Comparison of ENCODE assay signal across 2 cellular contexts in the genomic region with DNA sequence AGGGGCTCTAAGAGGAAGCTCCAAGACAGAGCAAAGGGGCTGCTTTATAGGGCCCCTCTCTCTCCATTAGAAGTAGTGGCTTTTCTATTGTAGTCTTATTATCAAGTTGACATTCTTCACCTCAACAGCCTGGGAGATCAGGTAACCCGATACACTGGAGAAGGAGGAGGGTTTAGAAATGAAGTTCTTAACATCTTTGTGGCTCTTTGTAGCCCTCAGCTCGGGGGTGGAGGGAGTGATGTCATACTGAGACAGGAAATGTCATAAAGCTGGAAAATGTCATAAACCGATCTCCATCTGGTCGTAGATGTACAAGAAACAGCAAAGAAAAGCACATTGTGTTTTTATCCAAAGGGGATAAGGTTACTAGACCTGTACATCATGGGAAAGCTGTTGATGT.
A peak's percentile ranks its signal among the peaks of the same experiment; 100 is the strongest.
TF ChIP-seq lines count a peak whose summit lies in the region.

No MANE protein-coding gene starts in this region.

TF ChIP-seq in HEK293, 187 proteins besides CTCF, POLR2A, EP300 and RAD21 (continued from another document and continues in another):
- TF ChIP-seq, protein P1, sequence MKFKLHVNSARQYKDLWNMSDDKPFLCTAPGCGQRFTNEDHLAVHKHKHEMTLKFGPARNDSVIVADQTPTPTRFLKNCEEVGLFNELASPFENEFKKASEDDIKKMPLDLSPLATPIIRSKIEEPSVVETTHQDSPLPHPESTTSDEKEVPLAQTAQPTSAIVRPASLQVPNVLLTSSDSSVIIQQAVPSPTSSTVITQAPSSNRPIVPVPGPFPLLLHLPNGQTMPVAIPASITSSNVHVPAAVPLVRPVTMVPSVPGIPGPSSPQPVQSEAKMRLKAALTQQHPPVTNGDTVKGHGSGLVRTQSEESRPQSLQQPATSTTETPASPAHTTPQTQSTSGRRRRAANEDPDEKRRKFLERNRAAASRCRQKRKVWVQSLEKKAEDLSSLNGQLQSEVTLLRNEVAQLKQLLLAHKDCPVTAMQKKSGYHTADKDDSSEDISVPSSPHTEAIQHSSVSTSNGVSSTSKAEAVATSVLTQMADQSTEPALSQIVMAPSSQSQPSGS (tag by site-specific recombination; IDR thresholded peaks at IDR 0.05; ENCODE audit: low read depth): peak; percentile 87
- no peak for TF ChIP-seq ZNF610 (tag by site-specific recombination; IDR thresholded peaks at IDR 0.05; ENCODE audit: borderline replicate concordance)
- peak; percentile 94 for TF ChIP-seq ZBTB21 (tag by site-specific recombination; IDR thresholded peaks at IDR 0.05)
- no peak for TF ChIP-seq ZNF132 (tag by site-specific recombination; IDR thresholded peaks at IDR 0.05; ENCODE audit: borderline replicate concordance)
- TF ChIP-seq ZNF624 (tag by site-specific recombination; IDR thresholded peaks at IDR 0.05): no peak
- TF ChIP-seq KLF9 (tag by site-specific recombination; IDR thresholded peaks at IDR 0.05; ENCODE audit: low read depth): no peak
- TF ChIP-seq, protein P2, sequence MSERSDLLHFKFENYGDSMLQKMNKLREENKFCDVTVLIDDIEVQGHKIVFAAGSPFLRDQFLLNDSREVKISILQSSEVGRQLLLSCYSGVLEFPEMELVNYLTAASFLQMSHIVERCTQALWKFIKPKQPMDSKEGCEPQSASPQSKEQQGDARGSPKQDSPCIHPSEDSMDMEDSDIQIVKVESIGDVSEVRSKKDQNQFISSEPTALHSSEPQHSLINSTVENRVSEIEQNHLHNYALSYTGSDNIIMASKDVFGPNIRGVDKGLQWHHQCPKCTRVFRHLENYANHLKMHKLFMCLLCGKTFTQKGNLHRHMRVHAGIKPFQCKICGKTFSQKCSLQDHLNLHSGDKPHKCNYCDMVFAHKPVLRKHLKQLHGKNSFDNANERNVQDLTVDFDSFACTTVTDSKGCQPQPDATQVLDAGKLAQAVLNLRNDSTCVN (tag by site-specific recombination; optimal IDR thresholded peaks at IDR 0.05): no peak
- TF ChIP-seq RBAK (tag by site-specific recombination; IDR thresholded peaks at IDR 0.05): no peak
- no peak for TF ChIP-seq ZNF571 (tag by site-specific recombination; IDR thresholded peaks at IDR 0.05)
- TF ChIP-seq, protein P3, sequence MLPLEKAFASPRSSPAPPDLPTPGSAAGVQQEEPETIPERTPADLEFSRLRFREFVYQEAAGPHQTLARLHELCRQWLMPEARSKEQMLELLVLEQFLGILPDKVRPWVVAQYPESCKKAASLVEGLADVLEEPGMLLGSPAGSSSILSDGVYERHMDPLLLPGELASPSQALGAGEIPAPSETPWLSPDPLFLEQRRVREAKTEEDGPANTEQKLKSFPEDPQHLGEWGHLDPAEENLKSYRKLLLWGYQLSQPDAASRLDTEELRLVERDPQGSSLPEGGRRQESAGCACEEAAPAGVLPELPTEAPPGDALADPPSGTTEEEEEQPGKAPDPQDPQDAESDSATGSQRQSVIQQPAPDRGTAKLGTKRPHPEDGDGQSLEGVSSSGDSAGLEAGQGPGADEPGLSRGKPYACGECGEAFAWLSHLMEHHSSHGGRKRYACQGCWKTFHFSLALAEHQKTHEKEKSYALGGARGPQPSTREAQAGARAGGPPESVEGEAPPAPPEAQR (tag by site-specific recombination; IDR thresholded peaks at IDR 0.05): no peak
- no peak for TF ChIP-seq HOXC10 (CRISPR knock-in tag; IDR thresholded peaks at IDR 0.05)
- no peak for TF ChIP-seq KLF16 (tag by site-specific recombination; IDR thresholded peaks at IDR 0.05)
- TF ChIP-seq ZNF354C (tag by site-specific recombination; IDR thresholded peaks at IDR 0.05; ENCODE audit: borderline replicate concordance, low read depth): no peak
- TF ChIP-seq ZNF677 (tag by site-specific recombination; IDR thresholded peaks at IDR 0.05): no peak
- TF ChIP-seq ZNF654 (tag by site-specific recombination; IDR thresholded peaks at IDR 0.05; ENCODE audit: low read depth): no peak
- no peak for TF ChIP-seq ZNF623 (tag by site-specific recombination; IDR thresholded peaks at IDR 0.05)
- TF ChIP-seq ZNF202 (tag by site-specific recombination; IDR thresholded peaks at IDR 0.05; ENCODE audit: borderline replicate concordance): no peak
- TF ChIP-seq GLI2 (tag by site-specific recombination; IDR thresholded peaks at IDR 0.05; ENCODE audit: borderline replicate concordance, low read depth): no peak
- TF ChIP-seq, protein P4, sequence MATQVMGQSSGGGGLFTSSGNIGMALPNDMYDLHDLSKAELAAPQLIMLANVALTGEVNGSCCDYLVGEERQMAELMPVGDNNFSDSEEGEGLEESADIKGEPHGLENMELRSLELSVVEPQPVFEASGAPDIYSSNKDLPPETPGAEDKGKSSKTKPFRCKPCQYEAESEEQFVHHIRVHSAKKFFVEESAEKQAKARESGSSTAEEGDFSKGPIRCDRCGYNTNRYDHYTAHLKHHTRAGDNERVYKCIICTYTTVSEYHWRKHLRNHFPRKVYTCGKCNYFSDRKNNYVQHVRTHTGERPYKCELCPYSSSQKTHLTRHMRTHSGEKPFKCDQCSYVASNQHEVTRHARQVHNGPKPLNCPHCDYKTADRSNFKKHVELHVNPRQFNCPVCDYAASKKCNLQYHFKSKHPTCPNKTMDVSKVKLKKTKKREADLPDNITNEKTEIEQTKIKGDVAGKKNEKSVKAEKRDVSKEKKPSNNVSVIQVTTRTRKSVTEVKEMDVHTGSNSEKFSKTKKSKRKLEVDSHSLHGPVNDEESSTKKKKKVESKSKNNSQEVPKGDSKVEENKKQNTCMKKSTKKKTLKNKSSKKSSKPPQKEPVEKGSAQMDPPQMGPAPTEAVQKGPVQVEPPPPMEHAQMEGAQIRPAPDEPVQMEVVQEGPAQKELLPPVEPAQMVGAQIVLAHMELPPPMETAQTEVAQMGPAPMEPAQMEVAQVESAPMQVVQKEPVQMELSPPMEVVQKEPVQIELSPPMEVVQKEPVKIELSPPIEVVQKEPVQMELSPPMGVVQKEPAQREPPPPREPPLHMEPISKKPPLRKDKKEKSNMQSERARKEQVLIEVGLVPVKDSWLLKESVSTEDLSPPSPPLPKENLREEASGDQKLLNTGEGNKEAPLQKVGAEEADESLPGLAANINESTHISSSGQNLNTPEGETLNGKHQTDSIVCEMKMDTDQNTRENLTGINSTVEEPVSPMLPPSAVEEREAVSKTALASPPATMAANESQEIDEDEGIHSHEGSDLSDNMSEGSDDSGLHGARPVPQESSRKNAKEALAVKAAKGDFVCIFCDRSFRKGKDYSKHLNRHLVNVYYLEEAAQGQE (tag by site-specific recombination; IDR thresholded peaks at IDR 0.05): no peak
- TF ChIP-seq SALL2 (tag by site-specific recombination; IDR thresholded peaks at IDR 0.05; ENCODE audit: borderline replicate concordance): no peak

TF ChIP-seq in H1, 55 proteins besides CTCF, POLR2A, EP300 and RAD21 (continued from another document):
- TF ChIP-seq SP4 (IDR thresholded peaks at IDR 0.05; ENCODE audit: low read length) (no peak), EZH2 (IDR thresholded peaks at IDR 0.05; ENCODE audit: low read depth, low read length, severe bottlenecking) (no peak)
